In genomic region chr3:182000454-182000853, GRCh38 we compare ENCODE assay signal across 26 cellular contexts.
"Had no signal": no experiment of that assay in that cellular context is flagged by ENCODE, and none has a peak within 500 bp of the region (broad histone marks: within the 10 kb centered on the region; RNA-seq: fewer than 3 reads in every experiment).

No MANE protein-coding gene starts in this region.

- DNase-seq: activated CD4-positive, alpha-beta memory T cell treated with anti-CD3 and anti-CD28 coated beads for 36 hours; activated CD4-positive, alpha-beta T cell treated with anti-CD3 and anti-CD28 coated beads, Interleukin-2, amount 10 ng/mL, durations not matched to agents 24 days and 14 days; activated CD4-positive, CD25-positive, alpha-beta regulatory T cell treated with anti-CD3 and anti-CD28 coated beads, Interleukin-2, amount 50 U/mL, for 72 hours; activated CD8-positive, alpha-beta memory T cell treated with anti-CD3 and anti-CD28 coated beads, Interleukin-2, amount 50 U/mL, for 4 hours; activated effector memory CD4-positive, alpha-beta T cell treated with anti-CD3 and anti-CD28 coated beads, Interleukin-2, amount 50 U/mL, for 16 hours; activated naive CD4-positive, alpha-beta T cell treated with anti-CD3 and anti-CD28 coated beads, Interleukin-2, amount 10 ng/mL, durations not matched to agents 7 days and 5 days; activated naive CD8-positive, alpha-beta T cell treated with anti-CD3 and anti-CD28 coated beads, Interleukin-2, amount 10 ng/mL, durations not matched to agents 7 days and 5 days; activated T-cell treated with anti-CD3 and anti-CD28 coated beads, Interleukin-2, amount 50 U/mL, for 1 hour; caudate nucleus; foreskin fibroblast; head of caudate nucleus; hippocampal formation; kidney; left colon; midbrain; naive thymus-derived CD4-positive, alpha-beta T cell; occipital lobe; psoas muscle; sigmoid colon; small intestine; stimulated activated CD4-positive, alpha-beta T cell treated with anti-CD3 and anti-CD28 coated beads, Interleukin-4, amount 100 ng/mL, for 24 hours; stimulated activated naive CD8-positive, alpha-beta T cell treated with anti-CD3 and anti-CD28 coated beads, Interleukin-15, amount 100 ng/mL, for 72 hours; T-helper 2 cell; thyroid gland had no signal

- H3K4me1 ChIP-seq: ascending aorta, parathyroid adenoma, psoas muscle, sigmoid colon, thyroid gland had no signal

- H3K9ac ChIP-seq: parathyroid adenoma had no signal

- H2AFZ ChIP-seq: parathyroid adenoma had no signal

- H3K27ac ChIP-seq: ascending aorta, parathyroid adenoma, psoas muscle, sigmoid colon, thyroid gland had no signal

- H3K79me2 ChIP-seq: parathyroid adenoma had no signal

- H3K36me3 ChIP-seq: ascending aorta, sigmoid colon, thyroid gland had no signal

- H3K27me3 ChIP-seq: ascending aorta, sigmoid colon, thyroid gland had no signal

- H3K9me3 ChIP-seq: ascending aorta, psoas muscle, sigmoid colon, thyroid gland had no signal

- H3K4me3 ChIP-seq: ascending aorta, psoas muscle, sigmoid colon, thyroid gland had no signal
